In genomic region chr2:52776571-52776970, GRCh38 we compare ENCODE assay signal across 4 cellular contexts.
"Had no signal": no experiment of that assay in that cellular context is flagged by ENCODE, and none has a peak within 500 bp of the region (broad histone marks: within the 10 kb centered on the region; RNA-seq: fewer than 3 reads in every experiment).

No MANE protein-coding gene starts in this region.

- ATAC-seq: GM23338 had no signal

- H3K4me3 ChIP-seq: GM23338 had no signal

- H3K36me3 Mint-ChIP-seq: IgD-negative memory B cell had no signal

- H3K27me3 Mint-ChIP-seq: IgD-negative memory B cell had no signal

- H3K27ac Mint-ChIP-seq: GM23338, H9, IgD-negative memory B cell had no signal

- DNase-seq: H9, HCEC 1CT had no signal

- H3K4me3 Mint-ChIP-seq: GM23338, H9, IgD-negative memory B cell had no signal

- H2AFZ ChIP-seq: GM23338 had no signal

- H3K4me2 ChIP-seq: GM23338 had no signal

- H3K4me1 Mint-ChIP-seq: GM23338, H9, IgD-negative memory B cell had no signal
